17 cellular contexts compared by ENCODE assay signal in genomic region chr15:41990243-41990605, GRCh38. TPM values are rescaled to one million over a fixed set of nuclear protein-coding genes. Genes with fewer than 3 reads are reported as not detected.
DNase-seq lines count a peak whose midpoint lies in the region; ATAC-seq and TF ChIP-seq lines count a peak whose summit lies in the region.
"Had no signal": no experiment of that assay in that cellular context is flagged by ENCODE, and none has a peak within 500 bp of the region (broad histone marks: within the 10 kb centered on the region; RNA-seq: fewer than 3 reads in every experiment).

No MANE protein-coding gene starts in this region.

- no peak overlapping the region for H3K9ac ChIP-seq in endodermal cell (ENCODE audit: extremely low read depth, low read length, poor library complexity, severe bottlenecking)
- H3K9ac ChIP-seq: GM23248 had no signal

- TF ChIP-seq CTCF in endodermal cell (conservative IDR thresholded peaks at IDR 0.05) (no peak), omental fat pad (IDR thresholded peaks at IDR 0.05) (no peak)

- intact Hi-C loops in cardiac septum (cut with DNase I) (no loop called here), Right ventricle myocardium inferior (cut with DNase I) (loop anchor here (5.0 kb wide), 1 partner anchor 147 kb away; no protein-coding TSS in a partner anchor)

- H3K4me3 Mint-ChIP-seq in endodermal cell: no peak overlapping the region
- H3K4me3 Mint-ChIP-seq: CD4-positive, CD25-positive, alpha-beta regulatory T cell; CD8-positive, alpha-beta memory T cell had no signal

- no peaks in the 10 kb centered on the region for H3K27me3 Mint-ChIP-seq in endodermal cell (ENCODE audit: insufficient read depth)
- H3K27me3 Mint-ChIP-seq: CD8-positive, alpha-beta memory T cell had no signal

- no peaks in the 10 kb centered on the region for H3K9me3 Mint-ChIP-seq in endodermal cell
- H3K9me3 Mint-ChIP-seq: CD4-positive, CD25-positive, alpha-beta regulatory T cell; CD8-positive, alpha-beta memory T cell had no signal

- no peaks in the 10 kb centered on the region for H3K36me3 Mint-ChIP-seq in endodermal cell (ENCODE audit: low read depth)
- H3K36me3 Mint-ChIP-seq: CD4-positive, CD25-positive, alpha-beta regulatory T cell; CD8-positive, alpha-beta memory T cell had no signal

- H3K27ac Mint-ChIP-seq in endodermal cell: no peak overlapping the region
- H3K27ac Mint-ChIP-seq: CD4-positive, CD25-positive, alpha-beta regulatory T cell; CD8-positive, alpha-beta memory T cell had no signal

- H3K36me3 ChIP-seq in endodermal cell (ENCODE audit: control insufficient read depth, insufficient read depth, low read length): no peaks in the 10 kb centered on the region
- H3K36me3 ChIP-seq: BE2C had no signal

- H3K4me1 ChIP-seq in endodermal cell (ENCODE audit: control insufficient read depth, insufficient read depth, low read length): peaks cover 6% of the 10 kb centered on the region
- H3K4me1 ChIP-seq: BE2C had no signal

- H3K27me3 ChIP-seq in endodermal cell (ENCODE audit: control insufficient read depth, insufficient read depth, low read length, poor library complexity, severe bottlenecking): no peaks in the 10 kb centered on the region
- H3K27me3 ChIP-seq: BE2C had no signal

- H3K27ac ChIP-seq in endodermal cell (ENCODE audit: low read depth, low read length): no peak overlapping the region
- H3K27ac ChIP-seq: GM23248, HL-60 had no signal

- H3K4me1 Mint-ChIP-seq in endodermal cell: peaks cover 6% of the 10 kb centered on the region
- H3K4me1 Mint-ChIP-seq: CD4-positive, CD25-positive, alpha-beta regulatory T cell; CD8-positive, alpha-beta memory T cell had no signal

- H3K4me3 ChIP-seq in endodermal cell (ENCODE audit: low read length): no peak overlapping the region
- H3K4me3 ChIP-seq: GM23248 had no signal

- DNase-seq in cardiac septum (ENCODE audit: low spot score): peak; percentile 70
- no peak for DNase-seq in Right ventricle myocardium inferior (ENCODE audit: missing footprints)
- DNase-seq in endodermal cell: peak; percentile 60
- DNase-seq in omental fat pad (ENCODE audit: low spot score): peak; percentile 8
- no peak for DNase-seq in NCI-H187 (lab: John Stamatoyannopoulos, UW)
- no peak for DNase-seq in AG20443 (ENCODE audit: low spot score)
- DNase-seq: DMS153, DMS79 had no signal

- ATAC-seq in Right ventricle myocardium inferior (no peak), omental fat pad (ENCODE audit: low FRiP score) (no peak), HG03432 (IDR thresholded peaks at IDR 0.05; ENCODE audit: unreplicated experiment) (no peak)

- no peaks in the 10 kb centered on the region for H3K9me3 ChIP-seq in endodermal cell (ENCODE audit: control insufficient read depth, low read length)
- H3K9me3 ChIP-seq: BE2C had no signal

- WGBS in endodermal cell (ENCODE audit: insufficient coverage in 1 of 2, insufficient read length in 1 of 2), 2 experiments: 67 to 75% methylated on average over 3 to 6 of the region's 7 CpGs

RNA-seq across cellular contexts. Expression of gene EHD4, which starts 17.9 kb away (rescaled TPM):
- total RNA-seq in cardiac septum: 42.2 TPM
- 55.5 TPM for total RNA-seq in Right ventricle myocardium inferior
- 10 to 100 TPM; 16.9 to 17.3 TPM for total RNA-seq in endodermal cell
- polyA plus RNA-seq in endodermal cell (2013, experiment 1 of 2): 6.8 TPM
- polyA plus RNA-seq in endodermal cell (2013, experiment 2 of 2): 7.0 TPM
- total RNA-seq in omental fat pad: 10 to 100 TPM; 30.5 to 88.6 (median 37.8) TPM

RNA-seq across cellular contexts. Expression of gene PLA2G4E, which starts 30.6 kb away (rescaled TPM):
- total RNA-seq in cardiac septum (0.08 TPM), Right ventricle myocardium inferior (0.05 TPM), endodermal cell (not detected), omental fat pad (under 1 TPM in 1 of 4 donors, not detected in 3; 0.12 TPM)
- not detected for polyA plus RNA-seq in endodermal cell (2013, experiment 1 of 2)
- not detected for polyA plus RNA-seq in endodermal cell (2013, experiment 2 of 2)
- total RNA-seq: A172; CD4-positive, CD25-positive, alpha-beta regulatory T cell; CD8-positive, alpha-beta memory T cell; Daoy; GM23248; HT1080 had no signal
- polyA plus RNA-seq: CD4-positive, CD25-positive, alpha-beta regulatory T cell; CD8-positive, alpha-beta memory T cell; GM23248 had no signal

Comparison
In these comparisons a context has a peak if more than half of its experiments do, and no peak if none do; other contexts are left out.
1. DNase-seq: peak in cardiac septum (single experiment), endodermal cell (single experiment) and omental fat pad (single experiment); none in Right ventricle myocardium inferior (single experiment), NCI-H187 (0 of 2) and AG20443 (single experiment).